1 cellular context compared by ENCODE assay signal in the genomic region with DNA sequence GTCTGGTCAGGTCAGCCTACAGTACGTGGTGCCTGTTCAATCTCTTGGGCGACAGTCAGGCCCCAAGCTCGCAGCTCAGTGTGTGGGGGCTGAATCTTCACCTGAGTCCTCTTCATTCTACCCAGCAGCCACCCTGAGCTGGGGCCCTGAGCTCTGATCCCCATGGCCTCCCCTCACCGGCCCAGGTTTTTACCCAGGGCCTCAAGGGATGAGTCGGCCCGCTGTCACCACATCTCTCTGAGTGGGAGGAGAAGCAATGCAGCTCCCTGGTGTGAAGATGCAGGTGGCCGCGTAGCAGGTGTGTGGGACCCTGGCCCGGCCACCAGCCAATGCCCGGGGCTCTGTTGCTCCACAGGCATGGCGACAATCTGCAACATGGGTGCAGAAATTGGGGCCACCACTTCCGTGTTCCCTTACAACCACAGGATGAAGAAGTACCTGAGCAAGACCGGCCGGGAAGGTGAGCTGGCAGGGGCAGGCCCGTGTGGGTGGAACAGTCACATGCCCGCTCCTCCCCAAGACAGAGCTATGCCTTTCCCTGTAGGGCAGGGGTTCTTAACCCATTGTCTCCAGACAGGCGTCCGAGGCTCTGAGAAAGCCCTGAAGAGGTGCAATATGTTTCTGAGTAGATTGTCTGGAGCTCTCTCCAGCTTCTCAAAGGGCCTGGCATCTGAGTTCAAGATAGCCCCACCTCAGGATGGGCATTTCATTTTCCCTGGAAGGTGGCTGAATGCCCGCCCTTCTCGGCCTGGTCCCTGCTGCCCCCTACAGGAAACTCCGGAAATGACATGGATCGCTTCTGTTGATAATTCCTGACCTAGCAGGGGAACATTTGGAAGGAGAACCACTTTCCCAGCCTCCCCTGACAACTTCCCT.
TF ChIP-seq lines count a peak whose summit lies in the region.

No MANE protein-coding gene starts in this region.

TF ChIP-seq in GM12878, 131 proteins besides CTCF, POLR2A, EP300 and RAD21:
- peak; percentile 42; the same call in 1 of the 2 replicates for TF ChIP-seq IKZF1 (conservative IDR thresholded peaks at IDR 0.05)
- TF ChIP-seq SMC3 (IDR thresholded peaks at IDR 0.05; ENCODE audit: borderline replicate concordance, low read length), result peak; percentile 62
- no peak for TF ChIP-seq BCL3 (IDR thresholded peaks at IDR 0.05; ENCODE audit: borderline replicate concordance, insufficient read depth, low read depth, low read length, poor library complexity, severe bottlenecking)
- no peak for TF ChIP-seq NRF1 (conservative IDR thresholded peaks at IDR 0.05; ENCODE audit: low read depth, low read length)
TF ChIP-seq in GM12878: peak in this region for 2.
